Comparison of ENCODE assay signal across 30 cellular contexts in genomic region chr4:38453253-38453881, GRCh38.
"Had no signal": no experiment of that assay in that cellular context is flagged by ENCODE, and none has a peak within 500 bp of the region (broad histone marks: within the 10 kb centered on the region; RNA-seq: fewer than 3 reads in every experiment).

No MANE protein-coding gene starts in this region.

- H3K27me3 ChIP-seq: ascending aorta, body of pancreas, MG63 had no signal

- H3K27me3 Mint-ChIP-seq: activated CD8-positive, alpha-beta T cell treated with anti-CD3 and anti-CD28 coated beads for 36 hours had no signal

- H3K4me3 Mint-ChIP-seq: activated CD8-positive, alpha-beta T cell treated with anti-CD3 and anti-CD28 coated beads for 36 hours had no signal

- H3K27ac ChIP-seq: ascending aorta, body of pancreas, SK-N-MC, VCaP had no signal

- FAIRE-seq: bronchial epithelial cell had no signal

- H3K4me3 ChIP-seq: ascending aorta, body of pancreas, MG63, SK-N-MC had no signal

- H3K9me3 ChIP-seq: ascending aorta, body of pancreas, MG63 had no signal

- H3K27ac Mint-ChIP-seq: activated CD8-positive, alpha-beta T cell treated with anti-CD3 and anti-CD28 coated beads for 36 hours had no signal

- ATAC-seq: activated CD8-positive, alpha-beta T cell treated with anti-CD3 and anti-CD28 coated beads for 36 hours; body of pancreas; Panc1; Right ventricle myocardium inferior had no signal

- DNase-seq: activated CD4-positive, CD25-positive, alpha-beta regulatory T cell; activated CD8-positive, alpha-beta memory T cell treated with anti-CD3 and anti-CD28 coated beads, Interleukin-2, amount 50 U/mL, for 4 hours; activated CD8-positive, alpha-beta T cell treated with anti-CD3 and anti-CD28 coated beads for 36 hours; activated effector memory CD4-positive, alpha-beta T cell treated with Interleukin-2 at 50 U/mL for 16 hours; activated naive CD4-positive, alpha-beta T cell; activated T-cell treated with anti-CD3 and anti-CD28 coated beads, Interleukin-2, amount 50 U/mL, for 1 hour; amniotic stem cell; body of pancreas; central memory CD4-positive, alpha-beta T cell; MG63; MV-4-11; NCI-H1092 treated with DMSO at 0.1 percent for 48 hours; NCI-H1417 treated with DMSO at 0.1 percent for 48 hours; NCI-H1694; NCI-H2029; NCI-H2107; NCI-H2171 treated with DMSO at 0.1 percent for 48 hours; NCI-H226; NCI-H526 treated with DMSO at 0.1 percent for 48 hours; NCI-H82; NK-92 treated with Interleukin-12 subunit alpha and Interleukin-12 subunit beta, amount 100 ng/mL, for 24 hours; OCI-M1; RPMI8226; T-helper 1 cell had no signal

- H3K36me3 ChIP-seq: ascending aorta, MG63 had no signal
